In genomic region chr5:124130807-124131206, GRCh38 we compare ENCODE assay signal across 17 cellular contexts.
A peak's percentile ranks its signal among the peaks of the same experiment; 100 is the strongest.
DNase-seq lines count a peak whose midpoint lies in the region; TF ChIP-seq lines count a peak whose summit lies in the region.
"Had no signal": no experiment of that assay in that cellular context is flagged by ENCODE, and none has a peak within 500 bp of the region (broad histone marks: within the 10 kb centered on the region; RNA-seq: fewer than 3 reads in every experiment).

No MANE protein-coding gene starts in this region.

- no peaks in the 10 kb centered on the region for H3K36me3 ChIP-seq in BE2C
- H3K36me3 ChIP-seq: BLaER1 treated with 17β-estradiol and CSF1 and Interleukin-3, amounts not matched to agents 10 nM and 100 nM had no signal

- H3K27me3 ChIP-seq in BE2C (no peaks in the 10 kb centered on the region), dorsolateral prefrontal cortex (no peaks in the 10 kb centered on the region)
- H3K27me3 ChIP-seq: BLaER1 treated with 17β-estradiol and CSF1 and Interleukin-3, amounts not matched to agents 10 nM and 100 nM had no signal

- no peaks in the 10 kb centered on the region for H3K27me3 Mint-ChIP-seq in activated CD4-positive, alpha-beta T cell treated with anti-CD3 and anti-CD28 coated beads, Interleukin-2, amount 10 ng/mL, durations not matched to agents 7 days and 5 days
- H3K27me3 Mint-ChIP-seq: CD4-positive, alpha-beta memory T cell had no signal

- no peaks in the 10 kb centered on the region for H3K4me1 Mint-ChIP-seq in activated CD4-positive, alpha-beta T cell treated with anti-CD3 and anti-CD28 coated beads, Interleukin-2, amount 10 ng/mL, durations not matched to agents 7 days and 5 days
- H3K4me1 Mint-ChIP-seq: CD4-positive, alpha-beta memory T cell had no signal

- no peak overlapping the region for H3K4me3 ChIP-seq in BE2C (ENCODE audit: low read depth, low read length)
- no peak overlapping the region for H3K4me3 ChIP-seq in dorsolateral prefrontal cortex
- H3K4me3 ChIP-seq: BLaER1 treated with 17β-estradiol and CSF1 and Interleukin-3, amounts not matched to agents 10 nM and 100 nM had no signal

- intact Hi-C loops in dorsolateral prefrontal cortex (cut with DNase I): no loop called here

- H3K4me1 ChIP-seq in BE2C: peaks cover 37% of the 10 kb centered on the region

- DNase-seq in NCI-H1417 (lab: John Stamatoyannopoulos, UW) (peak in 2 of 3 experiments; percentile 28 to 66), NCI-H1417 treated with DMSO at 0.1 percent for 48 hours (lab: John Stamatoyannopoulos, UW) (no peak), BE2C (peak; percentile 27), NCI-H1694 treated with DMSO at 0.1 percent for 48 hours (lab: John Stamatoyannopoulos, UW) (peak; percentile 40), NCI-H69 (lab: John Stamatoyannopoulos, UW) (peak; percentile 97), dorsolateral prefrontal cortex (no peak)
- DNase-seq in activated CD4-positive, alpha-beta T cell treated with anti-CD3 and anti-CD28 coated beads, Interleukin-2, amount 10 ng/mL, durations not matched to agents 7 days and 5 days: no peak
- no peak for DNase-seq in activated naive CD4-positive, alpha-beta T cell (lab: John Stamatoyannopoulos, UW)
- DNase-seq: ACHN; CD4-positive, alpha-beta memory T cell; GDM1; NCI-H1105; NCI-H2029; T-helper 2 cell had no signal

- TF ChIP-seq CTCF in BE2C (IDR thresholded peaks at IDR 0.05; ENCODE audit: low read depth, low read length): no peak
- no peak for TF ChIP-seq CTCF in dorsolateral prefrontal cortex (IDR thresholded peaks at IDR 0.05 in 54 of 56, conservative IDR thresholded peaks at IDR 0.05 in 2 of 56; ENCODE audit: low read depth in 1 of 56, partially characterized antibody in 56 of 56)

- H3K27ac ChIP-seq in dorsolateral prefrontal cortex: no peak overlapping the region
- H3K27ac ChIP-seq: 22Rv1; BLaER1 treated with 17β-estradiol and CSF1 and Interleukin-3, amounts not matched to agents 10 nM and 100 nM had no signal

- H3K36me3 Mint-ChIP-seq in activated CD4-positive, alpha-beta T cell treated with anti-CD3 and anti-CD28 coated beads, Interleukin-2, amount 10 ng/mL, durations not matched to agents 7 days and 5 days (ENCODE audit: low read depth): no peaks in the 10 kb centered on the region
- H3K36me3 Mint-ChIP-seq: CD4-positive, alpha-beta memory T cell had no signal

- no peaks in the 10 kb centered on the region for H3K9me3 ChIP-seq in BE2C

- no peaks in the 10 kb centered on the region for H3K9me3 Mint-ChIP-seq in activated CD4-positive, alpha-beta T cell treated with anti-CD3 and anti-CD28 coated beads, Interleukin-2, amount 10 ng/mL, durations not matched to agents 7 days and 5 days
- H3K9me3 Mint-ChIP-seq: IgD-negative memory B cell had no signal

- H3K27ac Mint-ChIP-seq in activated CD4-positive, alpha-beta T cell treated with anti-CD3 and anti-CD28 coated beads, Interleukin-2, amount 10 ng/mL, durations not matched to agents 7 days and 5 days: no peak overlapping the region
- H3K27ac Mint-ChIP-seq: CD4-positive, alpha-beta memory T cell; IgD-negative memory B cell had no signal

- H3K4me3 Mint-ChIP-seq in activated CD4-positive, alpha-beta T cell treated with anti-CD3 and anti-CD28 coated beads, Interleukin-2, amount 10 ng/mL, durations not matched to agents 7 days and 5 days: no peak overlapping the region
- H3K4me3 Mint-ChIP-seq: CD4-positive, alpha-beta memory T cell; IgD-negative memory B cell had no signal

- CTCF ChIA-PET in activated CD4-positive, alpha-beta T cell treated with anti-CD3 and anti-CD28 coated beads, Interleukin-2, amount 10 ng/mL, durations not matched to agents 7 days and 5 days (lab: Charles Lee): no interaction called here

- POLR2A ChIA-PET in activated CD4-positive, alpha-beta T cell treated with anti-CD3 and anti-CD28 coated beads, Interleukin-2, amount 10 ng/mL, durations not matched to agents 7 days and 5 days (lab: Charles Lee): no interaction called here

Comparison
In these comparisons a context has a peak if more than half of its experiments do, and no peak if none do; other contexts are left out.
1. DNase-seq: peak in NCI-H1417 (2 of 3), BE2C (single experiment), NCI-H1694 treated with DMSO at 0.1 percent for 48 hours (single experiment) and NCI-H69 (single experiment); none in NCI-H1417 treated with DMSO at 0.1 percent for 48 hours (single experiment), activated CD4-positive, alpha-beta T cell treated with anti-CD3 and anti-CD28 coated beads, Interleukin-2, amount 10 ng/mL, durations not matched to agents 7 days and 5 days (single experiment), dorsolateral prefrontal cortex (0 of 10) and activated naive CD4-positive, alpha-beta T cell (0 of 4).